ENCODE assay signal across 14 cellular contexts in the genomic region with DNA sequence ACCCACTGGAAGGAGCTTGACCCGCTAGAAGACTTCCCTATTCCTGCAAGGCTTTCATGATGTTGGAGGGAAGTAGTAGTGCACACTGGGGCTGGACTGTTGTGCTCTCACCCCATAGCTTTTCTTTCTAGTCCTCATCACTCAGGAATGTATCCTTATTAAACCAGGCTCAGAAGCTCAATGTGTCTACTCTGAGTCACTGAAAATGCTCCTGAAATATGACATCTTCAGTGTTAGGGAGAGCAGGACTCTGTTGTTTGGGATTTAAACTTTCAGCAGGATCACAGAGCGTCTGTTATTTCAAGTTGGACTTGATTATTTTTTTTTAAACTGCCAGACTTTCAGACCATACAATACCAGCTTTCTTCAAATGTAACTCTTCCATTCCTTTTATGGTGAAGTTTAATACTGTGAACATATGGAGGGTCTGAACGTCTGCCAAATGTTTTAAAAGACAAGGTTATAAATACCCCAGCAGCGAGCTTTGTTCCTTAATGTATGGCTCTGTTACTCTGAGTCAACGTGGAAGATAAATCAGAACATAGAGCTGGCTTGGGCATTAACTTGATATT.
A peak's percentile ranks its signal among the peaks of the same experiment; 100 is the strongest.
DNase-seq lines count a peak whose midpoint lies in the region; ATAC-seq, FAIRE-seq and TF ChIP-seq lines count a peak whose summit lies in the region.
"Had no signal": no experiment of that assay in that cellular context is flagged by ENCODE, and none has a peak within 500 bp of the region (broad histone marks: within the 10 kb centered on the region; RNA-seq: fewer than 3 reads in every experiment).

No MANE protein-coding gene starts in this region.

- POLR2A ChIA-PET in HepG2 (lab: Yijun Ruan, JAX): no interaction called here

- H3K4me1 ChIP-seq in right atrium auricular region: no peaks in the 10 kb centered on the region
- H3K4me1 ChIP-seq in left ventricle myocardium inferior: peaks cover 7% of the 10 kb centered on the region
- no peaks in the 10 kb centered on the region for H3K4me1 ChIP-seq in HepG2 (ENCODE audit: insufficient read depth, low read length)

- in situ Hi-C loops in HepG2 (cut with HindIII; ENCODE audit: extremely low pct_ligation_motif_present, low pct_unique_long_range_greater_than_20kb): no loop called here

- no TSS peak for BruUV-seq in HepG2 (replicated peaks; lab: Mats Ljungman, UMichigan)

- intact Hi-C loops in Right ventricle myocardium inferior (cut with DNase I) (no loop called here), left ventricle myocardium inferior (cut with micrococcal nuclease) (no loop called here), posterior vena cava (cut with DNase I) (no loop called here), HepG2 (cut with micrococcal nuclease; ENCODE audit: unreplicated experiment) (no loop called here)

- H3K27ac ChIP-seq in right atrium auricular region (peak overlapping the region in 1 of 2 donors; percentile 52), SK-N-MC (peak overlapping the region; percentile 78), left ventricle myocardium inferior (replicated peaks) (peak overlapping the region; percentile 1), HepG2 (ENCODE audit: extremely low read length, insufficient read depth, low read length) (no peak overlapping the region)
- H3K27ac ChIP-seq: tibial nerve had no signal

- H3K9ac ChIP-seq in SK-N-MC (ENCODE audit: insufficient read length) (no peak overlapping the region), HepG2 (ENCODE audit: insufficient read depth, low read depth, low read length) (no peak overlapping the region)

- CTCF ChIA-PET in HepG2 (lab: Yijun Ruan, JAX; ENCODE audit: low intra/inter-chr PET ratio, low total read pairs): no interaction called here

- no peaks in the 10 kb centered on the region for H4K20me1 ChIP-seq in HepG2 (ENCODE audit: insufficient read depth, low read length)

- TF ChIP-seq CTCF in right atrium auricular region (IDR thresholded peaks at IDR 0.05): no peak
- no peak for TF ChIP-seq CTCF in left ventricle myocardium inferior (IDR thresholded peaks at IDR 0.05; ENCODE audit: borderline replicate concordance)
- no peak for TF ChIP-seq CTCF in HepG2 (CRISPR knock-in tag; IDR thresholded peaks at IDR 0.05)

- peak; percentile 59 for ATAC-seq in Right ventricle myocardium inferior
- no peak for ATAC-seq in GM19324 (IDR thresholded peaks at IDR 0.05; ENCODE audit: low FRiP score, unreplicated experiment)
- no peak for ATAC-seq in HepG2
- ATAC-seq: activated naive CD4-positive, alpha-beta T cell treated with anti-CD3 and anti-CD28 coated beads, Interleukin-2, amount 50 U/mL, for 72 hours had no signal

- no peak overlapping the region for H3K4me2 ChIP-seq in HepG2 (ENCODE audit: low read depth, low read length)

- WGBS in HepG2 (ENCODE audit: low lambda C conversion rate): under 1% methylated on average over 5 of the region's 5 CpGs

- TF ChIP-seq RAD21 in HepG2 (CRISPR knock-in tag; IDR thresholded peaks at IDR 0.05): no peak

- H3K27me3 ChIP-seq in right atrium auricular region: no peaks in the 10 kb centered on the region
- no peaks in the 10 kb centered on the region for H3K27me3 ChIP-seq in left ventricle myocardium inferior (ENCODE audit: low read depth)
- no peaks in the 10 kb centered on the region for H3K27me3 ChIP-seq in HepG2 (ENCODE audit: control insufficient read depth in 1 of 2, insufficient read depth in 2 of 2, low read length in 2 of 2)
- H3K27me3 ChIP-seq: tibial nerve had no signal

- H3K36me3 ChIP-seq in right atrium auricular region (no peaks in the 10 kb centered on the region), SK-N-MC (ENCODE audit: insufficient read depth, low read length) (no peaks in the 10 kb centered on the region), left ventricle myocardium inferior (no peaks in the 10 kb centered on the region), HepG2 (replicated peaks in 1 of 2; ENCODE audit: control insufficient read depth in 1 of 2, insufficient read depth in 2 of 2, low read length in 2 of 2) (no peaks in the 10 kb centered on the region)
- H3K36me3 ChIP-seq: tibial nerve had no signal

- H2AFZ ChIP-seq in HepG2 (ENCODE audit: low read length): no peak overlapping the region

- no peak overlapping the region for H3K4me3 ChIP-seq in right atrium auricular region
- peak overlapping the region; percentile 30 for H3K4me3 ChIP-seq in SK-N-MC
- no peak overlapping the region for H3K4me3 ChIP-seq in left ventricle myocardium inferior
- no peak overlapping the region for H3K4me3 ChIP-seq in HepG2 (replicated peaks in 1 of 3; ENCODE audit: insufficient read depth in 1 of 3, low read depth in 2 of 3, low read length in 3 of 3)
- H3K4me3 ChIP-seq: tibial nerve had no signal

- no peaks in the 10 kb centered on the region for H3K79me2 ChIP-seq in HepG2 (ENCODE audit: insufficient read depth, low read length)

- TF ChIP-seq EP300 in HepG2 (IDR thresholded peaks at IDR 0.05; ENCODE audit: low read depth in 2 of 2, low read length in 2 of 2): no peak
- TF ChIP-seq EP300 in HepG2 (CRISPR knock-in tag; IDR thresholded peaks at IDR 0.05; ENCODE audit: borderline replicate concordance): no peak

- TF ChIP-seq POLR2A in HepG2 (IDR thresholded peaks at IDR 0.05; ENCODE audit: insufficient read depth in 1 of 2, low read depth in 2 of 2, low read length in 2 of 2): no peak

- no peak for FAIRE-seq in urothelium cell line (lab: Jason Lieb, UNC)
- no peak for FAIRE-seq in HepG2 (lab: Jason Lieb, UNC)
- FAIRE-seq: A204.1 had no signal

- H3K9me3 ChIP-seq in right atrium auricular region: no peaks in the 10 kb centered on the region
- no peaks in the 10 kb centered on the region for H3K9me3 ChIP-seq in SK-N-MC (ENCODE audit: low read depth, low read length)
- H3K9me3 ChIP-seq in left ventricle myocardium inferior (replicated peaks): no peaks in the 10 kb centered on the region
- H3K9me3 ChIP-seq in HepG2 (ENCODE audit: low read length): peaks cover 71% of the 10 kb centered on the region
- H3K9me3 ChIP-seq: tibial nerve had no signal

- DNase-seq in Right ventricle myocardium inferior (ENCODE audit: missing footprints) (no peak), right atrium auricular region (ENCODE audit: low spot score) (no peak), SK-N-MC (ENCODE audit: low read depth, low spot score) (peak; percentile 14), left ventricle myocardium inferior (no peak), urothelium cell line (ENCODE audit: low spot score) (peak; percentile 71), posterior vena cava (ENCODE audit: low spot score) (no peak), HepG2 (ENCODE audit: low spot score) (no peak)
- DNase-seq: activated CD4-positive, alpha-beta T cell treated with anti-CD3 and anti-CD28 coated beads, Interleukin-2, amount 50 U/mL, for 1 hour; MM.1S; naive B cell had no signal

TF ChIP-seq in HepG2, 621 proteins besides CTCF, POLR2A, EP300 and RAD21:
- TF ChIP-seq AGO2 (optimal IDR thresholded peaks at IDR 0.05; ENCODE audit: low read depth, low read length) (no peak), ARNTL (CRISPR knock-in tag; IDR thresholded peaks at IDR 0.05) (no peak), EZH2 (conservative IDR thresholded peaks at IDR 0.05; ENCODE audit: low read depth, low read length) (no peak), ZNF780A (CRISPR knock-in tag; IDR thresholded peaks at IDR 0.05) (no peak), TCF12 (IDR thresholded peaks at IDR 0.05) (no peak), TCF12 (CRISPR knock-in tag; IDR thresholded peaks at IDR 0.05) (no peak), CBX2 (IDR thresholded peaks at IDR 0.05; ENCODE audit: low read depth, low read length) (no peak), CBX2 (CRISPR knock-in tag; IDR thresholded peaks at IDR 0.05; ENCODE audit: low read depth) (no peak), MTERF4 (CRISPR knock-in tag; IDR thresholded peaks at IDR 0.05) (no peak), ZNF644 (CRISPR knock-in tag; IDR thresholded peaks at IDR 0.05; ENCODE audit: low read depth) (no peak), SUZ12 (IDR thresholded peaks at IDR 0.05; ENCODE audit: low read depth, low read length) (no peak), SRSF9 (IDR thresholded peaks at IDR 0.05; ENCODE audit: borderline replicate concordance, insufficient read depth, low read depth, low read length, poor library complexity, severe bottlenecking) (no peak), ZNF331 (CRISPR knock-in tag; IDR thresholded peaks at IDR 0.05) (no peak)
- TF ChIP-seq, protein P1, sequence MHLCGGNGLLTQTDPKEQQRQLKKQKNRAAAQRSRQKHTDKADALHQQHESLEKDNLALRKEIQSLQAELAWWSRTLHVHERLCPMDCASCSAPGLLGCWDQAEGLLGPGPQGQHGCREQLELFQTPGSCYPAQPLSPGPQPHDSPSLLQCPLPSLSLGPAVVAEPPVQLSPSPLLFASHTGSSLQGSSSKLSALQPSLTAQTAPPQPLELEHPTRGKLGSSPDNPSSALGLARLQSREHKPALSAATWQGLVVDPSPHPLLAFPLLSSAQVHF (CRISPR knock-in tag; IDR thresholded peaks at IDR 0.05): no peak
- TF ChIP-seq, protein P2, sequence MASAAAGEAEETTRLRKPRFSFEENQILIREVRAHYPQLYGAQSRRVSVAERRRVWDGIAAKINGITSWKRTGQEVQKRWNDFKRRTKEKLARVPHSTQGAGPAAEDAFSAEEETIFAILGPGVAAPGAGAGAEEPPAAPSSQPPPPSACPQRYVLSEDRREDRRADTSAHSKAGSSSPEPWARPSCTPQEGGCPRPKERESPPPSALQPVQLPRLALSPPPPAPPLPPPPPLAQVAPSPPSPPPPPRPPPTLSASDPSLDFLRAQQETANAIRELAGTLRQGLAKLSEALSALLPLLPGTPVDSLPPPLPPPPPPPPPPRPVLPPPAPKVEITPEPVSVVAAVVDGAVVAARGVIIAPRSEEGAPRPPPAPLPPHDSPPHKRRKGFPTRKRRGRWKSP (CRISPR knock-in tag; IDR thresholded peaks at IDR 0.05): no peak

Comparison
In these comparisons a context has a peak if more than half of its experiments do, and no peak if none do; other contexts are left out.
1. DNase-seq: peak in SK-N-MC (single experiment) and urothelium cell line (single experiment); none in Right ventricle myocardium inferior (single experiment), right atrium auricular region (single experiment), left ventricle myocardium inferior (single experiment), posterior vena cava (single experiment) and HepG2 (single experiment).